In the genomic region with DNA sequence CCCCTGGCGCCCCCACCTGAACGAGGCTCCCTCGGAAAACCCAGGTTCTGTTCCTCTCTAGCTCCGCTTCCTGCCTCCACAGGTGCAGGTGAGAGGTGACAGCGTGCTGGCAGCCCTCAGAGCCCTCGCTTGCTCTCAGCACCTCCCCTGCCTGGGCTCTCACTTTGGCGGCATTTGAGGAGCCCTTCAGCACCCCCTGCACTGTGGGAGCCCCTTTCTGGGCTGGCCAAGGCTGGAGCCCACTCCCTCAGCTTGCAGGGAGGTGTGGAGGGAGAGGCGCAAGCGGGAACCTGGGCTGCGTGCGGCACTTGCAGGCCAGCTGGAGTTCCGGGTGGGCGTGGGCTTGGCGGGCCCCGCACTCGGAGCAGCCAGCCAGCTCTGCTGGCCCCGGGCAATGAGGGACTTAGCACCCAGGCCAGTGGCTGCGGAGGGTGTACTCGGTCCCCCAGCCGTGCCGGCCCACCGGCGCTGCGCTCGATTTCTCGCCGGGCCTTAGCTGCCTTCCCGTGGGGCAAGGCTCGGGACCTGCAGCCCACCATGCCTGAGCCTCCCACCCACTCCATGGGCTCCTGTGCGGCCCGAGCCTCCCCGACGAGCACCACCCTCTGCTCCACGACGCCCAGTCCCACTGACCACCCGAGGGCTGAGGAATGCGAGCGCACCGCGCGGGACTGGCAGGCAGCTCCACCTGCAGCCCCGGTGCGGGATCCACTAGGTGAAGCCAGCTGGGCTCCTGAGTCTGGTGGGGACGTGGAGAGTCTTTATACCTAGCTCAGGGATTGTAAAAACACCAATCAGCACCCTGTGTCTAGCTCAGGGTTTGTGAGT, we compare ENCODE assay signal across 1 cellular context. TPM values are rescaled to one million over a fixed set of nuclear protein-coding genes. Genes with fewer than 3 reads are reported as not detected.
"Had no signal": no experiment of that assay in that cellular context is flagged by ENCODE, and none has a peak within 500 bp of the region (broad histone marks: within the 10 kb centered on the region; RNA-seq: fewer than 3 reads in every experiment).

No MANE protein-coding gene starts in this region.

RNA-seq across cellular contexts. Expression of a gene that starts 57.2 kb away (rescaled TPM):
- total RNA-seq: fibroblast of villous mesenchyme had no signal
